In the genomic region with DNA sequence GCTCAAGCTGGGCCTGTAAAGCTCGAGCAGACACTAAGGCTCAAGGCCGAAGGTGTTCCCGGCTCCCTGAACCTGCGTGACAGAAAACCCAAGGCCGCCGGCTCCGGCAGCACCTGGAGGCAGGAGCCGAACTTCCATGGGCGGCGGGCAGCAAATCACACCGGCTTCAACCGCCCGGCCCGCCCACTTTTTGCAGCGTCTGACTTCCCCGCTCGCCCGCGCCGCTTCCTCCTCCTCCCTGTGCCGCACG, we compare ENCODE assay signal across 8 cellular contexts. TPM values are rescaled to one million over a fixed set of nuclear protein-coding genes. Genes with fewer than 3 reads are reported as not detected.
DNase-seq lines count a peak whose midpoint lies in the region; ATAC-seq and TF ChIP-seq lines count a peak whose summit lies in the region.

No MANE protein-coding gene starts in this region.

- ATAC-seq in GM18909 (IDR thresholded peaks at IDR 0.05; ENCODE audit: poor library complexity, unreplicated experiment) = peak; percentile 47
- peak; percentile 53 for ATAC-seq in HG03196 (IDR thresholded peaks at IDR 0.05; ENCODE audit: unreplicated experiment)

- peaks cover 43% of the 10 kb centered on the region for H3K4me1 Mint-ChIP-seq in activated CD4-positive, alpha-beta T cell treated with anti-CD3 and anti-CD28 coated beads, Interleukin-2, amount 10 ng/mL, durations not matched to agents 7 days and 5 days

- H3K9me3 ChIP-seq in liver (ENCODE audit: control insufficient read depth in 4 of 4, low read length in 3 of 4) = no peaks in the 10 kb centered on the region

- no peaks in the 10 kb centered on the region for H3K9me3 Mint-ChIP-seq in activated CD4-positive, alpha-beta T cell treated with anti-CD3 and anti-CD28 coated beads, Interleukin-2, amount 10 ng/mL, durations not matched to agents 7 days and 5 days

- no peaks in the 10 kb centered on the region for H3K36me3 ChIP-seq in liver (ENCODE audit: control insufficient read depth in 4 of 4, insufficient read depth in 3 of 4, low read depth in 1 of 4, low read length in 3 of 4)

- TF ChIP-seq RAD21 in liver (IDR thresholded peaks at IDR 0.05) = no peak

- POLR2A ChIA-PET in activated CD4-positive, alpha-beta T cell treated with anti-CD3 and anti-CD28 coated beads, Interleukin-2, amount 10 ng/mL, durations not matched to agents 7 days and 5 days (lab: Charles Lee) = interaction anchor here (0.7 kb wide), 1 partner anchor 32 kb away, joined by 3 read pairs; no protein-coding TSS in a partner anchor

- H3K27ac ChIP-seq in coronary artery (peak overlapping the region; percentile 95 to 96), liver (ENCODE audit: low read depth in 1 of 2, low read length in 2 of 2) (peak overlapping the region; percentile 97 to 99)

- under 1% methylated on average over 22 of the region's 22 CpGs for WGBS in liver

- H3K27ac Mint-ChIP-seq in activated CD4-positive, alpha-beta T cell treated with anti-CD3 and anti-CD28 coated beads, Interleukin-2, amount 10 ng/mL, durations not matched to agents 7 days and 5 days = peak overlapping the region; percentile 97

- H3K27me3 ChIP-seq in liver (ENCODE audit: control insufficient read depth in 4 of 4, insufficient read depth in 4 of 4, low read length in 3 of 4) = no peaks in the 10 kb centered on the region

- peak overlapping the region; percentile 72 to 78 for H3K9ac ChIP-seq in liver (ENCODE audit: low read depth in 1 of 2, low read length in 2 of 2)

- peak overlapping the region; percentile 97 for H3K4me3 ChIP-seq in coronary artery
- H3K4me3 ChIP-seq in liver (ENCODE audit: low read depth in 1 of 3, low read length in 3 of 3) = peak overlapping the region; percentile 74 to 99 (median 77)

- CTCF ChIA-PET in activated CD4-positive, alpha-beta T cell treated with anti-CD3 and anti-CD28 coated beads, Interleukin-2, amount 10 ng/mL, durations not matched to agents 7 days and 5 days (lab: Charles Lee) = interaction anchor here (1.2 kb wide), 1 partner anchor 18 kb away, joined by 4 read pairs; no protein-coding TSS in a partner anchor

- peak overlapping the region; percentile 86 for H3K4me3 Mint-ChIP-seq in activated CD4-positive, alpha-beta T cell treated with anti-CD3 and anti-CD28 coated beads, Interleukin-2, amount 10 ng/mL, durations not matched to agents 7 days and 5 days

- TF ChIP-seq CTCF in coronary artery (IDR thresholded peaks at IDR 0.05) = no peak
- TF ChIP-seq CTCF in liver (IDR thresholded peaks at IDR 0.05; ENCODE audit: low read depth, low read length, missing input control) = no peak

- H3K36me3 Mint-ChIP-seq in activated CD4-positive, alpha-beta T cell treated with anti-CD3 and anti-CD28 coated beads, Interleukin-2, amount 10 ng/mL, durations not matched to agents 7 days and 5 days (ENCODE audit: low read depth) = peaks cover 15% of the 10 kb centered on the region

- DNase-seq in 8988T (peak; percentile 91), NCI-H446 (lab: John Stamatoyannopoulos, UW) (peak; percentile 56 to 69), coronary artery (ENCODE audit: low spot score) (peak; percentile 91)
- DNase-seq in activated CD4-positive, alpha-beta T cell treated with anti-CD3 and anti-CD28 coated beads, Interleukin-2, amount 10 ng/mL, durations not matched to agents 7 days and 5 days = peak; percentile 91
- DNase-seq in stimulated activated CD4-positive, alpha-beta T cell treated with anti-CD3 and anti-CD28 coated beads, Interleukin-4, amount 100 ng/mL, for 24 hours = peak; percentile 85

- H3K4me1 ChIP-seq in liver (ENCODE audit: control insufficient read depth in 4 of 4, insufficient read depth in 4 of 4, low read length in 3 of 4) = peaks cover 7 to 31% (median 23%) of the 10 kb centered on the region in 4 donors

- H3K27me3 Mint-ChIP-seq in activated CD4-positive, alpha-beta T cell treated with anti-CD3 and anti-CD28 coated beads, Interleukin-2, amount 10 ng/mL, durations not matched to agents 7 days and 5 days = peaks cover 2% of the 10 kb centered on the region

TF ChIP-seq in liver, 16 proteins besides CTCF, POLR2A, EP300 and RAD21:
- TF ChIP-seq NR2F2 (IDR thresholded peaks at IDR 0.05) = no peak
- TF ChIP-seq TAF1 (conservative IDR thresholded peaks at IDR 0.05) = peak; percentile 27
- peak; percentile 34 for TF ChIP-seq YY1 (IDR thresholded peaks at IDR 0.05)
- TF ChIP-seq SP1 (IDR thresholded peaks at IDR 0.05) = peak; percentile 16

RNA-seq across cellular contexts. Expression of gene NSD2, which starts 0.9 kb away (rescaled TPM):
- total RNA-seq in activated CD4-positive, alpha-beta T cell treated with anti-CD3 and anti-CD28 coated beads, Interleukin-2, amount 10 ng/mL, durations not matched to agents 7 days and 5 days = 100 to 1,000 TPM; 248 to 271 TPM
- total RNA-seq in liver = 10 to 100 TPM; 17.2 to 71.5 TPM
- 1 to 10 TPM; 5.1 to 5.9 TPM for polyA plus RNA-seq in liver

RNA-seq across cellular contexts. Expression of gene LETM1, which starts 14.3 kb away (rescaled TPM):
- total RNA-seq in activated CD4-positive, alpha-beta T cell treated with anti-CD3 and anti-CD28 coated beads, Interleukin-2, amount 10 ng/mL, durations not matched to agents 7 days and 5 days = 10 to 100 TPM; 40.7 to 49.5 TPM
- total RNA-seq in liver = 10 to 100 TPM; 31.0 to 46.9 TPM
- 10 to 100 TPM; 12.2 to 17.3 TPM for polyA plus RNA-seq in liver

Comparison
In these comparisons a context has a peak if more than half of its experiments do, and no peak if none do; other contexts are left out.
1. Peak in every context shown above with its lines: DNase-seq, ATAC-seq, H3K4me3 ChIP-seq and H3K27ac ChIP-seq.